ENCODE assay signal across 9 cellular contexts in the genomic region with DNA sequence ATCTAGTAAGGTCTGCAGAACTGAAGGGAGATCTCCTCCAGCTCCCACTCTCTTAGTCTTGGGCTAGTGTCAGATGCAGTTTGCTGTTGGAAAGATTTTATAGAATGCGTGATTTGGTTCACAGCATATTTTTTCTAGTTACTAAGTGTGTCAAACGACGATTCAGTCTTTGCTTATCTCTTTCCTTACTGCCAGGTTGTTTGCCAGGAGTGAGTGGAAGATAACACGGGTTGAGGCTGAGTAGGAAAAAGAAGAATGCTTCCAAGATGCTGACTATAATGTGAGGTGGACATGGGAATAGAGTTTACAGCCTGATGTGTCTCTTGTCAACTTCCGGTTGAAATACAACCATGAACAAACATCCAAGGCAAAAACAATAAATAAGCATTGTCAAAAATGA.
"Had no signal": no experiment of that assay in that cellular context is flagged by ENCODE, and none has a peak within 500 bp of the region (broad histone marks: within the 10 kb centered on the region; RNA-seq: fewer than 3 reads in every experiment).

No MANE protein-coding gene starts in this region.

- H3K4me3 ChIP-seq: GM23248, HAP-1, K562 had no signal

- H3K9ac ChIP-seq: GM23248 had no signal

- DNase-seq: GM23248, GOT3, H7, HFFc6, KG1 had no signal

- H3K9me3 ChIP-seq: HAP-1 had no signal

- H3K4me3 Mint-ChIP-seq: HFFc6 had no signal

- ATAC-seq: HCT116, HepG2, K562 had no signal

- H3K36me3 ChIP-seq: HAP-1 had no signal

- H3K4me1 ChIP-seq: HAP-1 had no signal

- H2AFZ ChIP-seq: GM23248 had no signal

- H3K27ac ChIP-seq: GM23248 had no signal

- H3K27ac Mint-ChIP-seq: HFFc6 had no signal

- H3K9me3 Mint-ChIP-seq: HFFc6 had no signal
